9 cellular contexts compared by ENCODE assay signal in the genomic region with DNA sequence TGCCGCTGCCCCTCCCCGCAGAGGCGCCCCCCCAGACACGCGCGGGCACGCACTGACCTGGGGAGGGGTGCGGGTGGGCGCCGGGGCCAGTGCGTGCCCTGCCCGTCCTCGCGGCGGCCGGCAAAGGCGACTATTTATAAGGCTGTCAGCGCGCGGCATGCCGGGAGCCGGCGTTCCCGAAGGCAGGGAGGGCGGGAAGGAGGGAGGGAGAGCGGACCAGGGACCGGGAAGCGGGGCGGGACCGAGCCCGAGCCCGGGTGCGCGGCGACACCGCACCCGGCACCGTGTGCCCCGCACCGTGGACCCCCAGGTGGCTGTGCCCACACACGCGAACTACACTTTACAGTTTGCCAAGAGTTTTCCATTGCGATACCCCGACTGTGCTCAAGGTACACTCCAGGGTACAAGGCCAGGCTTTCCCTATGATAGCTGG. TPM values are rescaled to one million over a fixed set of nuclear protein-coding genes. Genes with fewer than 3 reads are reported as not detected.
DNase-seq lines count a peak whose midpoint lies in the region; ATAC-seq, FAIRE-seq and TF ChIP-seq lines count a peak whose summit lies in the region.
"Had no signal": no experiment of that assay in that cellular context is flagged by ENCODE, and none has a peak within 500 bp of the region (broad histone marks: within the 10 kb centered on the region; RNA-seq: fewer than 3 reads in every experiment).

AK1 (minus strand) TSS at position 110 of the 433 bp plus-strand sequence. CDS start 3,058 bp downstream, outside the sequence.

- H3K4me3 ChIP-seq in H7 (ENCODE audit: insufficient read depth, low read depth, low read length): peak within 1 kb of the TSS; percentile 67
- peak within 1 kb of the TSS; percentile 57 to 85 (median 73) for H3K4me3 ChIP-seq in dorsolateral prefrontal cortex
- H3K4me3 ChIP-seq in left lung: peak within 1 kb of the TSS; percentile 40 to 46

- H3K27ac Mint-ChIP-seq in stimulated activated memory B cell treated with anti-CD40 and anti-IgM and Interleukin-4, amounts not matched to agents 10 μg/mL and 1 μg/mL and 100 μg/mL, for 72 hours: peak within 1 kb of the TSS; percentile 48

- peaks cover 14% of the 10 kb centered on the region for H3K27me3 Mint-ChIP-seq in stimulated activated memory B cell treated with anti-CD40 and anti-IgM and Interleukin-4, amounts not matched to agents 10 μg/mL and 1 μg/mL and 100 μg/mL, for 72 hours

- H3K27me3 ChIP-seq in H7 (ENCODE audit: control insufficient read depth, insufficient read depth, low read length) (peaks cover 1% of the 10 kb centered on the region; the same call in 1 of the 2 replicates), dorsolateral prefrontal cortex (no peaks in the 10 kb centered on the region), left lung (peaks cover 0 to 13% of the 10 kb centered on the region in 2 donors)

- H3K4me1 Mint-ChIP-seq in stimulated activated memory B cell treated with anti-CD40 and anti-IgM and Interleukin-4, amounts not matched to agents 10 μg/mL and 1 μg/mL and 100 μg/mL, for 72 hours: peaks cover 23% of the 10 kb centered on the region

- ATAC-seq in left lung: peak; percentile 66
- no peak for ATAC-seq in stimulated activated memory B cell treated with anti-CD40 and anti-IgM and Interleukin-4, amounts not matched to agents 10 μg/mL and 1 μg/mL and 100 μg/mL, for 72 hours
- ATAC-seq in HG02973 (IDR thresholded peaks at IDR 0.05; ENCODE audit: unreplicated experiment): no peak

- H3K36me3 Mint-ChIP-seq in stimulated activated memory B cell treated with anti-CD40 and anti-IgM and Interleukin-4, amounts not matched to agents 10 μg/mL and 1 μg/mL and 100 μg/mL, for 72 hours: peaks cover under 1% of the 10 kb centered on the region

- H3K9me3 Mint-ChIP-seq in stimulated activated memory B cell treated with anti-CD40 and anti-IgM and Interleukin-4, amounts not matched to agents 10 μg/mL and 1 μg/mL and 100 μg/mL, for 72 hours: no peaks in the 10 kb centered on the region

- no peaks in the 10 kb centered on the region for H3K9me3 ChIP-seq in left lung

- peak within 1 kb of the TSS; percentile 59 for H3K4me3 Mint-ChIP-seq in stimulated activated memory B cell treated with anti-CD40 and anti-IgM and Interleukin-4, amounts not matched to agents 10 μg/mL and 1 μg/mL and 100 μg/mL, for 72 hours

- DNase-seq in H7 (peak; percentile 94), RCC 7860 (ENCODE audit: low spot score) (peak; percentile 17), dorsolateral prefrontal cortex (peak; percentile 85 to 94 (median 90)), left lung (peak; percentile 83 to 93), GDM1 (lab: John Stamatoyannopoulos, UW) (no peak)

- peaks cover 27 to 58% of the 10 kb centered on the region in 2 donors for H3K4me1 ChIP-seq in left lung

- TF ChIP-seq CTCF in 22Rv1 (IDR thresholded peaks at IDR 0.05) (no peak), dorsolateral prefrontal cortex (IDR thresholded peaks at IDR 0.05 in 54 of 56, conservative IDR thresholded peaks at IDR 0.05 in 2 of 56; ENCODE audit: low read depth in 1 of 56, partially characterized antibody in 56 of 56) (peak in 15 of 56 donors; percentile 13 to 51 (median 22)), left lung (IDR thresholded peaks at IDR 0.05) (no peak)

- FAIRE-seq in RCC 7860 (lab: Jason Lieb, UNC): no peak
- FAIRE-seq: GM18507 had no signal

- H3K36me3 ChIP-seq in H7 (replicated peaks; ENCODE audit: control insufficient read depth, insufficient read depth, low read length) (no peaks in the 10 kb centered on the region), left lung (peaks cover 0 to 8% of the 10 kb centered on the region in 2 donors)

- H3K27ac ChIP-seq in 22Rv1 (peak within 1 kb of the TSS; percentile 62), dorsolateral prefrontal cortex (peak within 1 kb of the TSS; percentile 49 to 93 (median 88)), left lung (peak within 1 kb of the TSS; percentile 70 to 75)

- intact Hi-C loops in dorsolateral prefrontal cortex (cut with DNase I) (loop anchor here in 1 of 2 donors (5.0 kb wide), 1 partner anchor 40 kb away; the partner anchor contains the start of gene ST6GALNAC4), left lung (cut with DNase I) (loop anchor here in 1 of 2 donors (10.0 kb wide), 1 partner anchor 83 kb away; no protein-coding TSS in a partner anchor)

RNA-seq across cellular contexts. Expression of gene AK1, which starts in this region (rescaled TPM):
- 18.5 and 20.4 TPM in 2 replicates for total RNA-seq in H7 (2014; rRNA removed; shearing (Covaris generic))
- total RNA-seq in dorsolateral prefrontal cortex: 100 to 1,000 TPM in 108 of 120 experiments, 10 to 100 TPM in 12; 58.9 to 165 (median 129) TPM
- total RNA-seq in left lung: 100 to 1,000 TPM; 111 to 264 TPM
